ENCODE assay signal across 20 cellular contexts in genomic region chr12:112777387-112778025, GRCh38. TPM values are rescaled to one million over a fixed set of nuclear protein-coding genes. Genes with fewer than 3 reads are reported as not detected.
DNase-seq lines count a peak whose midpoint lies in the region; ATAC-seq, FAIRE-seq and TF ChIP-seq lines count a peak whose summit lies in the region.
"Had no signal": no experiment of that assay in that cellular context is flagged by ENCODE, and none has a peak within 500 bp of the region (broad histone marks: within the 10 kb centered on the region; RNA-seq: fewer than 3 reads in every experiment).

No MANE protein-coding gene starts in this region.

- H3K4me3 ChIP-seq in cardiac muscle cell: no peak overlapping the region
- no peak overlapping the region for H3K4me3 ChIP-seq in right cardiac atrium (ENCODE audit: low read length)
- peak overlapping the region; percentile 32 for H3K4me3 ChIP-seq in iPS-18a (ENCODE audit: low read length)
- H3K4me3 ChIP-seq: BLaER1 treated with 17β-estradiol and CSF1 and Interleukin-3, amounts not matched to agents 10 nM and 100 nM; PC-9 had no signal

- H3K4me1 ChIP-seq in cardiac muscle cell (ENCODE audit: low read depth) (peaks cover 15% of the 10 kb centered on the region), right cardiac atrium (ENCODE audit: control insufficient read depth, insufficient read depth, low read length) (no peaks in the 10 kb centered on the region), iPS-18a (ENCODE audit: control insufficient read depth, low read depth, low read length) (peaks cover 35% of the 10 kb centered on the region)
- H3K4me1 ChIP-seq: BLaER1 treated with 17β-estradiol and CSF1 and Interleukin-3, amounts not matched to agents 10 nM and 100 nM had no signal

- in situ Hi-C loops in G401 (cut with HindIII; ENCODE audit: low sequenced_read_pairs): no loop called here

- H3K27me3 ChIP-seq in cardiac muscle cell (no peaks in the 10 kb centered on the region), right cardiac atrium (ENCODE audit: control insufficient read depth, insufficient read depth) (no peaks in the 10 kb centered on the region), iPS-18a (ENCODE audit: control insufficient read depth, insufficient read depth, low read length) (no peaks in the 10 kb centered on the region)
- H3K27me3 ChIP-seq: BLaER1 treated with 17β-estradiol and CSF1 and Interleukin-3, amounts not matched to agents 10 nM and 100 nM had no signal

- H3K9me3 ChIP-seq in cardiac muscle cell (ENCODE audit: low read depth) (no peaks in the 10 kb centered on the region), right cardiac atrium (ENCODE audit: control insufficient read depth, low read length) (no peaks in the 10 kb centered on the region), iPS-18a (ENCODE audit: control insufficient read depth, low read depth, low read length) (no peaks in the 10 kb centered on the region)
- H3K9me3 ChIP-seq: BLaER1 treated with 17β-estradiol and CSF1 and Interleukin-3, amounts not matched to agents 10 nM and 100 nM had no signal

- no peak for ATAC-seq in right cardiac atrium
- ATAC-seq in HG02798 (IDR thresholded peaks at IDR 0.05; ENCODE audit: poor library complexity, unreplicated experiment): no peak
- ATAC-seq in GM21619 (IDR thresholded peaks at IDR 0.05; ENCODE audit: unreplicated experiment): no peak

- no peak overlapping the region for H3K9ac ChIP-seq in iPS-18a (ENCODE audit: low read length)
- H3K9ac ChIP-seq: BLaER1 treated with 17β-estradiol and CSF1 and Interleukin-3, amounts not matched to agents 10 nM and 100 nM had no signal

- H3K36me3 ChIP-seq in cardiac muscle cell: no peaks in the 10 kb centered on the region
- no peaks in the 10 kb centered on the region for H3K36me3 ChIP-seq in iPS-18a (ENCODE audit: control insufficient read depth, low read depth, low read length)
- H3K36me3 ChIP-seq: BLaER1 treated with 17β-estradiol and CSF1 and Interleukin-3, amounts not matched to agents 10 nM and 100 nM had no signal

- H3K27ac ChIP-seq in cardiac muscle cell: peak overlapping the region; percentile 16
- no peak overlapping the region for H3K27ac ChIP-seq in right cardiac atrium (ENCODE audit: low read length)
- H3K27ac ChIP-seq in cingulate gyrus (ENCODE audit: low read depth, low read length): peak overlapping the region; percentile 51
- H3K27ac ChIP-seq in iPS-18a (ENCODE audit: low read length): peak overlapping the region; percentile 66
- H3K27ac ChIP-seq: BLaER1 treated with 17β-estradiol and CSF1 and Interleukin-3, amounts not matched to agents 10 nM and 100 nM; HL-60; PC-9 had no signal

- intact Hi-C loops in right cardiac atrium (cut with DNase I): no loop called here

- FAIRE-seq in frontal cortex (lab: Jason Lieb, UNC): no peak
- FAIRE-seq: H54 had no signal

- no peak for TF ChIP-seq CTCF in cardiac muscle cell (IDR thresholded peaks at IDR 0.05; ENCODE audit: low read depth, low read length)

- DNase-seq in cardiac muscle cell (ENCODE audit: low read depth in 1 of 2, low spot score in 1 of 2) (peak in 1 of 2 donors; percentile 36), right cardiac atrium (no peak), frontal cortex (ENCODE audit: low spot score in 2 of 2) (no peak), G401 (ENCODE audit: low spot score) (no peak)
- DNase-seq: DMS 273 treated with DMSO at 0.1 percent for 48 hours, KG1, NCI-H1092 treated with DMSO at 0.1 percent for 48 hours, NCI-H2029, NCI-H524 treated with DMSO at 0.1 percent for 48 hours, PC-9 had no signal

- WGBS in right cardiac atrium: 26% methylated on average over 4 of the region's 4 CpGs

RNA-seq across cellular contexts. Expression of gene RPH3A, which starts 14.0 kb away (rescaled TPM):
- total RNA-seq in cardiac muscle cell (0.18 TPM in 1 of 2 replicates, not detected in the other), right cardiac atrium (not detected), frontal cortex (5.3 TPM)
- polyA plus RNA-seq in cardiac muscle cell (0.38 and 0.64 TPM in 2 replicates), right cardiac atrium (not detected)
- total RNA-seq in G401 (2014; rRNA removed; shearing (Covaris generic)): not detected in 2 replicates
- total RNA-seq: A172, M059J, PC-9, SK-MEL-5 had no signal
